ENCODE assay signal across 30 cellular contexts in genomic region chr20:22791432-22791831, GRCh38.
"Had no signal": no experiment of that assay in that cellular context is flagged by ENCODE, and none has a peak within 500 bp of the region (broad histone marks: within the 10 kb centered on the region; RNA-seq: fewer than 3 reads in every experiment).

No MANE protein-coding gene starts in this region.

- ATAC-seq: activated CD4-positive, alpha-beta T cell treated with anti-CD3 and anti-CD28 coated beads for 36 hours; activated CD8-positive, alpha-beta memory T cell treated with anti-CD3 and anti-CD28 coated beads, Interleukin-2, amount 10 ng/mL, durations not matched to agents 7 days and 5 days; activated CD8-positive, alpha-beta T cell treated with anti-CD3 and anti-CD28 coated beads, Interleukin-2, amount 10 ng/mL, durations not matched to agents 7 days and 5 days; activated naive CD8-positive, alpha-beta T cell treated with anti-CD3 and anti-CD28 coated beads, Interleukin-2, amount 50 U/mL, for 24 hours; gastrocnemius medialis; T-helper 17 cell had no signal

- H3K27ac ChIP-seq: adrenal gland, ascending aorta, brain microvascular endothelial cell, gastrocnemius medialis had no signal

- H3K9me3 ChIP-seq: adrenal gland, ascending aorta, gastrocnemius medialis, heart left ventricle had no signal

- H3K27me3 ChIP-seq: ascending aorta, brain microvascular endothelial cell, gastrocnemius medialis had no signal

- FAIRE-seq: bronchial epithelial cell, colon, endometrium, endothelial cell of umbilical vein had no signal

- DNase-seq: activated CD4-positive, alpha-beta memory T cell treated with anti-CD3 and anti-CD28 coated beads for 36 hours; activated CD4-positive, alpha-beta T cell treated with anti-CD3 and anti-CD28 coated beads for 36 hours; activated CD4-positive, alpha-beta T cell treated with anti-CD3 and anti-CD28 coated beads, Interleukin-2, amount 10 ng/mL, durations not matched to agents 24 days and 14 days; activated CD4-positive, CD25-positive, alpha-beta regulatory T cell; activated CD4-positive, CD25-positive, alpha-beta regulatory T cell treated with anti-CD3 and anti-CD28 coated beads, Interleukin-2, amount 50 U/mL, for 72 hours; activated CD8-positive, alpha-beta memory T cell treated with anti-CD3 and anti-CD28 coated beads, Interleukin-2, amount 10 ng/mL, durations not matched to agents 7 days and 5 days; activated CD8-positive, alpha-beta memory T cell treated with anti-CD3 and anti-CD28 coated beads, Interleukin-2, amount 50 U/mL, for 4 hours; activated CD8-positive, alpha-beta T cell treated with anti-CD3 and anti-CD28 coated beads, Interleukin-2, amount 10 ng/mL, durations not matched to agents 7 days and 5 days; activated effector memory CD4-positive, alpha-beta T cell treated with anti-CD3 and anti-CD28 coated beads, Interleukin-2, amount 50 U/mL, for 16 hours; activated naive CD4-positive, alpha-beta T cell treated with anti-CD3 and anti-CD28 coated beads for 36 hours; activated naive CD8-positive, alpha-beta T cell treated with anti-CD3 and anti-CD28 coated beads for 36 hours; activated naive CD8-positive, alpha-beta T cell treated with anti-CD3 and anti-CD28 coated beads, Interleukin-2, amount 50 U/mL, for 24 hours; activated T-cell treated with anti-CD3 and anti-CD28 coated beads, Interleukin-2, amount 50 U/mL, for 1 hour; activated T-cell treated with anti-CD3 and anti-CD28 coated beads, Interleukin-2, amount 50 U/mL, for 48 hours; adrenal gland; brain microvascular endothelial cell; cortex of kidney; effector CD8-positive, alpha-beta T cell; foreskin fibroblast; gastrocnemius medialis; glutamatergic neuron; heart left ventricle; T-helper 1 cell; T-helper 17 cell; T1000 had no signal

- H3K36me3 ChIP-seq: adrenal gland, ascending aorta, brain microvascular endothelial cell, gastrocnemius medialis, heart left ventricle had no signal

- H3K4me3 ChIP-seq: adrenal gland, ascending aorta, gastrocnemius medialis, heart left ventricle had no signal

- H3K4me1 ChIP-seq: adrenal gland, gastrocnemius medialis had no signal
